14 cellular contexts compared by ENCODE assay signal in genomic region chr10:67969875-67970274, GRCh38.
DNase-seq lines count a peak whose midpoint lies in the region; TF ChIP-seq lines count a peak whose summit lies in the region.
"Had no signal": no experiment of that assay in that cellular context is flagged by ENCODE, and none has a peak within 500 bp of the region (broad histone marks: within the 10 kb centered on the region; RNA-seq: fewer than 3 reads in every experiment).

No MANE protein-coding gene starts in this region.

- H2AFZ ChIP-seq in osteoblast (ENCODE audit: low read length): no peak overlapping the region

- peak overlapping the region; percentile 7 for H3K27ac ChIP-seq in osteoblast (ENCODE audit: low read depth, low read length)
- H3K27ac ChIP-seq: SJCRH30 had no signal

- peaks cover 92% of the 10 kb centered on the region for H3K36me3 ChIP-seq in osteoblast (ENCODE audit: insufficient read depth, low read length)

- no peak for TF ChIP-seq CTCF in choroid plexus epithelial cell (conservative IDR thresholded peaks at IDR 0.05; ENCODE audit: low read depth, low read length)
- TF ChIP-seq CTCF in osteoblast (IDR thresholded peaks at IDR 0.05; ENCODE audit: extremely low read depth, low read depth, low read length): no peak
- TF ChIP-seq CTCF in GM13976 (IDR thresholded peaks at IDR 0.05; ENCODE audit: borderline replicate concordance, control extremely low read depth, extremely low read depth, insufficient read depth, missing control alignments): no peak

- H3K79me2 ChIP-seq in osteoblast (ENCODE audit: insufficient read depth, low read length): peaks cover 76% of the 10 kb centered on the region

- no peaks in the 10 kb centered on the region for H3K27me3 ChIP-seq in osteoblast (ENCODE audit: insufficient read depth, low read length)
- H3K27me3 ChIP-seq: SJCRH30 had no signal

- H3K4me1 ChIP-seq in osteoblast (ENCODE audit: insufficient read depth, low read length): peaks cover 6% of the 10 kb centered on the region
- H3K4me1 ChIP-seq: SJCRH30 had no signal

- in situ Hi-C loops in GM13976 (cut with MboI; ENCODE audit: low sequenced_read_pairs, unreplicated experiment): no loop called here

- no peak overlapping the region for H3K4me3 ChIP-seq in choroid plexus epithelial cell (ENCODE audit: low read depth, low read length)
- no peak overlapping the region for H3K4me3 ChIP-seq in osteoblast (ENCODE audit: insufficient read depth, low read length)
- H3K4me3 ChIP-seq: SJCRH30 had no signal

- peaks cover 4% of the 10 kb centered on the region for H3K9me3 ChIP-seq in osteoblast (ENCODE audit: low read depth, low read length)
- H3K9me3 ChIP-seq: SJCRH30 had no signal

- no peak overlapping the region for H3K4me2 ChIP-seq in osteoblast (ENCODE audit: insufficient read depth, low read length)

- peak; percentile 24 for DNase-seq in GM04503 (ENCODE audit: low read depth)
- peak; percentile 5 for DNase-seq in M059J (ENCODE audit: low read depth)
- peak; percentile 12 for DNase-seq in choroid plexus epithelial cell (ENCODE audit: low read depth)
- DNase-seq in osteoblast (ENCODE audit: insufficient read length, low spot score, missing footprints): no peak
- DNase-seq in SW480 (ENCODE audit: low spot score): no peak
- DNase-seq in NCI-H226: no peak
- DNase-seq in GM13976 (ENCODE audit: low spot score): no peak
- DNase-seq: CD8-positive, alpha-beta T cell; DMS79 treated with DMSO at 0.1 percent for 48 hours; NCI-H2029; NCI-H2171 treated with DMSO at 0.1 percent for 48 hours; NCI-H748 treated with DMSO at 0.1 percent for 48 hours; PC-3; SJCRH30 had no signal

- H4K20me1 ChIP-seq in osteoblast (ENCODE audit: insufficient read depth, low read length): peaks cover 7% of the 10 kb centered on the region

Comparison
In these comparisons a context has a peak if more than half of its experiments do, and no peak if none do; other contexts are left out.
1. DNase-seq: peak in GM04503 (single experiment), M059J (single experiment) and choroid plexus epithelial cell (single experiment); none in osteoblast (single experiment), SW480 (single experiment), NCI-H226 (single experiment) and GM13976 (single experiment).